Comparison of ENCODE assay signal across 19 cellular contexts in the genomic region with DNA sequence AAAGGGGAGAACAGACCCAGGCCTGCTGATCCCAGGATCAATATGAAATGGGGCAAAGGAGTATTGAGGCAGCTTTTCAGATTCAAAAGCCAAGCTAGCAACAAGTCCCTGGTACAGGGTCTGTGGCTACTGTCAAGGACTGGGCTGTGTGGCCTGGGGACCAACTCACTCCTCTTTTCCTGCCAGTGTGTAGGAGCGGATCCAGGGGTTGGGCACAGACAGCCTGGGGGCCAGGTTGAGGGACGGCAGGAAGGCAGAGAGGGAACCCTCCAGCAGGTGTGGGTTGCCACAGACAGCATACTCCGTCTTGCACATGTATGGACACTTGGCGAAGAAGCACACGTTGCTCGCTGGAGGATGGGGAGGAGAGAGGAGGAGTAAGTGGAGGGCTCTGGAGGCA. TPM values are rescaled to one million over a fixed set of nuclear protein-coding genes. Genes with fewer than 3 reads are reported as not detected.
DNase-seq lines count a peak whose midpoint lies in the region; ATAC-seq, FAIRE-seq and TF ChIP-seq lines count a peak whose summit lies in the region.
"Had no signal": no experiment of that assay in that cellular context is flagged by ENCODE, and none has a peak within 500 bp of the region (broad histone marks: within the 10 kb centered on the region; RNA-seq: fewer than 3 reads in every experiment).

No MANE protein-coding gene starts in this region.

- no peak overlapping the region for H2BK12ac ChIP-seq in neuronal stem cell (ENCODE audit: low read length)

- H3K9me3 ChIP-seq in HepG2 (ENCODE audit: low read length) (no peaks in the 10 kb centered on the region), right lobe of liver (no peaks in the 10 kb centered on the region), neuronal stem cell (replicated peaks in 1 of 2; ENCODE audit: control insufficient read depth in 2 of 2, insufficient read depth in 1 of 2, low read depth in 1 of 2, low read length in 2 of 2) (no peaks in the 10 kb centered on the region)

- no peak overlapping the region for H4K91ac ChIP-seq in neuronal stem cell (ENCODE audit: low read depth, low read length, poor library complexity)

- H3K4me2 ChIP-seq in HepG2 (ENCODE audit: low read depth, low read length) (no peak overlapping the region), neuronal stem cell (ENCODE audit: insufficient read depth, low read length, poor library complexity, severe bottlenecking) (no peak overlapping the region)
- H3K4me2 ChIP-seq: GM23338 had no signal

- H3K27me3 ChIP-seq in HepG2 (ENCODE audit: control insufficient read depth in 1 of 2, insufficient read depth in 2 of 2, low read length in 2 of 2), result no peaks in the 10 kb centered on the region
- no peaks in the 10 kb centered on the region for H3K27me3 ChIP-seq in right lobe of liver
- H3K27me3 ChIP-seq in neuronal stem cell (ENCODE audit: control insufficient read depth in 3 of 3, insufficient read depth in 3 of 3, low read depth in 1 of 3, low read length in 3 of 3), result no peaks in the 10 kb centered on the region

- TF ChIP-seq EP300 in HepG2 (IDR thresholded peaks at IDR 0.05; ENCODE audit: low read depth in 2 of 2, low read length in 2 of 2), result no peak
- TF ChIP-seq EP300 in HepG2 (CRISPR knock-in tag; IDR thresholded peaks at IDR 0.05; ENCODE audit: borderline replicate concordance), result no peak

- no peak overlapping the region for H3K4me3 Mint-ChIP-seq in activated naive CD8-positive, alpha-beta T cell treated with anti-CD3 and anti-CD28 coated beads, Interleukin-2, amount 10 ng/mL, durations not matched to agents 7 days and 5 days
- H3K4me3 Mint-ChIP-seq: GM23338 had no signal

- peak in 1 of 2 experiments; percentile 41; a peak in 1 of 4 replicates for TF ChIP-seq POLR2A in HepG2 (IDR thresholded peaks at IDR 0.05; ENCODE audit: insufficient read depth in 1 of 2, low read depth in 2 of 2, low read length in 2 of 2)
- TF ChIP-seq POLR2A in right lobe of liver (IDR thresholded peaks at IDR 0.05), result no peak

- TF ChIP-seq CTCF in HepG2 (CRISPR knock-in tag; IDR thresholded peaks at IDR 0.05) (no peak), right lobe of liver (IDR thresholded peaks at IDR 0.05) (no peak)

- no peak overlapping the region for H3K9ac ChIP-seq in HepG2 (ENCODE audit: insufficient read depth, low read depth, low read length)
- H3K9ac ChIP-seq in neuronal stem cell (ENCODE audit: low read depth, low read length, poor library complexity), result no peak overlapping the region

- H3K79me1 ChIP-seq in neuronal stem cell (ENCODE audit: low read depth, low read length), result no peaks in the 10 kb centered on the region

- peak overlapping the region; percentile 16 for H3K23ac ChIP-seq in neuronal stem cell (ENCODE audit: low read depth, low read length, poor library complexity)

- in situ Hi-C loops in HepG2 (cut with HindIII; ENCODE audit: extremely low pct_ligation_motif_present, low pct_unique_long_range_greater_than_20kb), result loop anchor here (5.0 kb wide), 1 partner anchor 55 kb away; no protein-coding TSS in a partner anchor

- no TSS peak for BruUV-seq in HepG2 (replicated peaks; lab: Mats Ljungman, UMichigan)

- H4K20me1 ChIP-seq in HepG2 (ENCODE audit: insufficient read depth, low read length), result no peaks in the 10 kb centered on the region

- CTCF ChIA-PET in HepG2 (lab: Yijun Ruan, JAX; ENCODE audit: low intra/inter-chr PET ratio, low total read pairs), result no interaction called here

- TF ChIP-seq RAD21 in HepG2 (CRISPR knock-in tag; IDR thresholded peaks at IDR 0.05), result no peak

- H3K27me3 Mint-ChIP-seq in activated naive CD8-positive, alpha-beta T cell treated with anti-CD3 and anti-CD28 coated beads, Interleukin-2, amount 10 ng/mL, durations not matched to agents 7 days and 5 days, result no peaks in the 10 kb centered on the region

- peak; percentile 17 for ATAC-seq in HepG2
- ATAC-seq in right lobe of liver, result no peak
- no peak for ATAC-seq in activated naive CD8-positive, alpha-beta T cell treated with anti-CD3 and anti-CD28 coated beads, Interleukin-2, amount 10 ng/mL, durations not matched to agents 7 days and 5 days (ENCODE audit: low read depth)
- ATAC-seq: GM23338, HCT116 had no signal

- no peak overlapping the region for H3K4ac ChIP-seq in neuronal stem cell (ENCODE audit: low read length)

- H3K79me2 ChIP-seq in HepG2 (ENCODE audit: insufficient read depth, low read length), result no peaks in the 10 kb centered on the region

- H3K4me3 ChIP-seq in HepG2 (replicated peaks in 1 of 3; ENCODE audit: insufficient read depth in 1 of 3, low read depth in 2 of 3, low read length in 3 of 3), result no peak overlapping the region
- H3K4me3 ChIP-seq in right lobe of liver, result no peak overlapping the region
- H3K4me3 ChIP-seq in neuronal stem cell (ENCODE audit: low read length in 2 of 2), result no peak overlapping the region
- H3K4me3 ChIP-seq: GM23338 had no signal

- no peak for FAIRE-seq in HepG2 (lab: Jason Lieb, UNC)
- FAIRE-seq: GM12892, RCC 7860 had no signal

- H2BK5ac ChIP-seq in neuronal stem cell (ENCODE audit: low read length), result no peak overlapping the region

- H2AK5ac ChIP-seq in neuronal stem cell (ENCODE audit: low read depth, low read length), result no peak overlapping the region

- H3K36me3 ChIP-seq in HepG2 (replicated peaks in 1 of 2; ENCODE audit: control insufficient read depth in 1 of 2, insufficient read depth in 2 of 2, low read length in 2 of 2) (peaks cover 18 to 23% of the 10 kb centered on the region in 2 experiments), right lobe of liver (peaks cover 0 to 58% (median 27%) of the 10 kb centered on the region in 4 donors), neuronal stem cell (replicated peaks in 1 of 2; ENCODE audit: control insufficient read depth in 2 of 2, insufficient read depth in 2 of 2, low read length in 2 of 2) (peaks cover 11 to 37% of the 10 kb centered on the region in 2 donors)

- peaks cover 5% of the 10 kb centered on the region for H3K4me1 Mint-ChIP-seq in activated naive CD8-positive, alpha-beta T cell treated with anti-CD3 and anti-CD28 coated beads, Interleukin-2, amount 10 ng/mL, durations not matched to agents 7 days and 5 days
- H3K4me1 Mint-ChIP-seq: GM23338 had no signal

- no peaks in the 10 kb centered on the region for H3K9me3 Mint-ChIP-seq in activated naive CD8-positive, alpha-beta T cell treated with anti-CD3 and anti-CD28 coated beads, Interleukin-2, amount 10 ng/mL, durations not matched to agents 7 days and 5 days
- H3K9me3 Mint-ChIP-seq: GM23338 had no signal

- WGBS in HepG2 (ENCODE audit: low lambda C conversion rate), result 97% methylated on average over 6 of the region's 6 CpGs
- WGBS in right lobe of liver (ENCODE audit: insufficient coverage, low coverage, low lambda C conversion rate, missing lambda C conversion rate), result 89% methylated on average over 4 of the region's 6 CpGs
- WGBS in neuronal stem cell (ENCODE audit: extremely low coverage in 2 of 2, insufficient read length in 2 of 2, insufficient replicate concordance in 1 of 2), 2 donors, result no CpG with 5 or more reads among the region's 6 CpGs

- no peak for DNase-seq in HepG2 (ENCODE audit: low spot score)
- DNase-seq in right lobe of liver, result no peak
- DNase-seq in activated naive CD8-positive, alpha-beta T cell treated with anti-CD3 and anti-CD28 coated beads, Interleukin-2, amount 10 ng/mL, durations not matched to agents 7 days and 5 days, result no peak
- no peak for DNase-seq in neuronal stem cell (ENCODE audit: low spot score)
- DNase-seq in DMS53 treated with DMSO at 0.1 percent for 48 hours (lab: John Stamatoyannopoulos, UW; ENCODE audit: unreplicated experiment), result no peak
- no peak for DNase-seq in NCI-H2227 (lab: John Stamatoyannopoulos, UW; ENCODE audit: unreplicated experiment)
- DNase-seq in NCI-H1092 (lab: John Stamatoyannopoulos, UW), result no peak
- DNase-seq: DMS 273 treated with DMSO at 0.1 percent for 48 hours, KBM-7, NCI-H1436, NCI-H2029, NCI-H2171, NCI-H82, SHP77 treated with DMSO at 0.1 percent for 48 hours had no signal

- peak overlapping the region; percentile 30 for H3K27ac Mint-ChIP-seq in activated naive CD8-positive, alpha-beta T cell treated with anti-CD3 and anti-CD28 coated beads, Interleukin-2, amount 10 ng/mL, durations not matched to agents 7 days and 5 days
- H3K27ac Mint-ChIP-seq: GM23338 had no signal

- intact Hi-C loops in HepG2 (cut with micrococcal nuclease; ENCODE audit: unreplicated experiment), result no loop called here
- intact Hi-C loops in right lobe of liver (cut with DNase I), result no loop called here

- no peak overlapping the region for H2BK120ac ChIP-seq in neuronal stem cell (ENCODE audit: low read depth, low read length)

- H3K27ac ChIP-seq in HepG2 (ENCODE audit: extremely low read length, insufficient read depth, low read length) (no peak overlapping the region), right lobe of liver (no peak overlapping the region), neuronal stem cell (replicated peaks; ENCODE audit: low read length) (no peak overlapping the region)
- H3K27ac ChIP-seq: C4-2B had no signal

- peaks cover 5% of the 10 kb centered on the region for H3K36me3 Mint-ChIP-seq in activated naive CD8-positive, alpha-beta T cell treated with anti-CD3 and anti-CD28 coated beads, Interleukin-2, amount 10 ng/mL, durations not matched to agents 7 days and 5 days

- no peak overlapping the region for H4K8ac ChIP-seq in neuronal stem cell (ENCODE audit: low read depth, low read length)

- POLR2A ChIA-PET in HepG2 (lab: Yijun Ruan, JAX), result no interaction called here
- POLR2A ChIA-PET in activated naive CD8-positive, alpha-beta T cell treated with anti-CD3 and anti-CD28 coated beads, Interleukin-2, amount 10 ng/mL, durations not matched to agents 7 days and 5 days (lab: Charles Lee), result interaction anchor here (0.7 kb wide), 1 partner anchor 550 kb away, joined by 3 read pairs; no protein-coding TSS in a partner anchor

- no peak overlapping the region for H2BK15ac ChIP-seq in neuronal stem cell (ENCODE audit: low read length)

- no peaks in the 10 kb centered on the region for H3K4me1 ChIP-seq in HepG2 (ENCODE audit: insufficient read depth, low read length)
- peaks cover 0 to 17% (median 4%) of the 10 kb centered on the region in 4 donors for H3K4me1 ChIP-seq in right lobe of liver
- H3K4me1 ChIP-seq in neuronal stem cell (ENCODE audit: control insufficient read depth in 2 of 2, insufficient read depth in 1 of 2, low read depth in 1 of 2, low read length in 2 of 2), result no peaks in the 10 kb centered on the region

- no peak overlapping the region for H3K14ac ChIP-seq in neuronal stem cell (ENCODE audit: low read length)

- H2AFZ ChIP-seq in HepG2 (ENCODE audit: low read length) (no peak overlapping the region), neuronal stem cell (ENCODE audit: low read length) (no peak overlapping the region)
- H2AFZ ChIP-seq: GM23338 had no signal

- no peak overlapping the region for H3K18ac ChIP-seq in neuronal stem cell (ENCODE audit: low read length)

RNA-seq across cellular contexts. Expression of gene PRKAR1A, which starts 29.6 kb away (rescaled TPM):
- total RNA-seq in HepG2 (2016; rRNA removed; fragmentation: Illumina TruSeq; extraction: Trizol) (266 and 335 TPM in 2 replicates), right lobe of liver (100 to 1,000 TPM; 109 to 172 (median 136) TPM)
- total RNA-seq in HepG2 (2016; cell fraction: cytosol; rRNA removed; fragmentation: Illumina TruSeq; extraction: Trizol; ENCODE audit: low read depth), result 24.5 and 25.0 TPM in 2 replicates
- total RNA-seq in HepG2 (2016; cell fraction: insoluble cytoplasmic fraction; rRNA removed; fragmentation: Illumina TruSeq; extraction: Trizol), result 274 and 331 TPM in 2 replicates
- 50.4 and 51.0 TPM in 2 replicates for total RNA-seq in HepG2 (2016; cell fraction: membrane; rRNA removed; fragmentation: Illumina TruSeq; extraction: Trizol)
- 144 and 151 TPM in 2 replicates for total RNA-seq in HepG2 (2016; cell fraction: nucleus; rRNA removed; fragmentation: Illumina TruSeq; extraction: Trizol)
- polyA plus RNA-seq in HepG2 (2011; rRNA removed), result 250 and 265 TPM in 2 replicates
- 227 and 241 TPM in 2 replicates for polyA plus RNA-seq in HepG2 (2011; cell fraction: cytosol; rRNA removed)
- 192 and 209 TPM in 2 replicates for polyA plus RNA-seq in HepG2 (2011; cell fraction: nucleus; rRNA removed)
- 200 and 223 TPM in 2 replicates for polyA plus RNA-seq in HepG2 (2012)
- 19.1 and 23.5 TPM in 2 replicates for polyA plus RNA-seq in HepG2 (2016; cell fraction: cytosol; fragmentation: Illumina TruSeq; extraction: Trizol; ENCODE audit: low read depth)
- polyA plus RNA-seq in HepG2 (2016; cell fraction: insoluble cytoplasmic fraction; fragmentation: Illumina TruSeq; extraction: Trizol; ENCODE audit: low read depth), result 302 and 333 TPM in 2 replicates
- 32.1 and 33.4 TPM in 2 replicates for polyA plus RNA-seq in HepG2 (2016; cell fraction: membrane; fragmentation: Illumina TruSeq; extraction: Trizol; ENCODE audit: low read depth)
- 152 and 173 TPM in 2 replicates for polyA plus RNA-seq in HepG2 (2016; cell fraction: nucleus; fragmentation: Illumina TruSeq; extraction: Trizol; ENCODE audit: insufficient read depth, low read depth)
- 250 and 886 TPM in 2 replicates for polyA minus RNA-seq in HepG2 (2011; rRNA and poly(A)+ RNA removed; ENCODE audit: low replicate concordance)
- polyA minus RNA-seq in HepG2 (2011; cell fraction: cytosol; rRNA and poly(A)+ RNA removed), result 449 and 493 TPM in 2 replicates
- polyA minus RNA-seq in HepG2 (2011; cell fraction: nucleus; rRNA and poly(A)+ RNA removed), result 609 and 625 TPM in 2 replicates
- total RNA-seq in activated naive CD8-positive, alpha-beta T cell treated with anti-CD3 and anti-CD28 coated beads, Interleukin-2, amount 10 ng/mL, durations not matched to agents 7 days and 5 days, result 100 to 1,000 TPM; 208 to 226 TPM
- 90.5 TPM for polyA plus RNA-seq in neuronal stem cell (2013, experiment 1 of 2)
- 93.4 TPM for polyA plus RNA-seq in neuronal stem cell (2013, experiment 2 of 2)

RNA-seq across cellular contexts. Expression of gene FAM20A, which starts 59.4 kb away (rescaled TPM):
- total RNA-seq in HepG2 (2016; rRNA removed; fragmentation: Illumina TruSeq; extraction: Trizol) (5.0 and 9.3 TPM in 2 replicates), right lobe of liver (10 to 100 TPM; 28.2 to 86.0 (median 45.0) TPM)
- total RNA-seq in HepG2 (2016; cell fraction: cytosol; rRNA removed; fragmentation: Illumina TruSeq; extraction: Trizol; ENCODE audit: low read depth), result 4.7 and 5.8 TPM in 2 replicates
- 5.3 and 8.6 TPM in 2 replicates for total RNA-seq in HepG2 (2016; cell fraction: insoluble cytoplasmic fraction; rRNA removed; fragmentation: Illumina TruSeq; extraction: Trizol)
- total RNA-seq in HepG2 (2016; cell fraction: membrane; rRNA removed; fragmentation: Illumina TruSeq; extraction: Trizol), result 7.1 and 8.8 TPM in 2 replicates
- 13.0 and 14.7 TPM in 2 replicates for total RNA-seq in HepG2 (2016; cell fraction: nucleus; rRNA removed; fragmentation: Illumina TruSeq; extraction: Trizol)
- 20.7 and 39.3 TPM in 2 replicates for polyA plus RNA-seq in HepG2 (2011; rRNA removed)
- polyA plus RNA-seq in HepG2 (2011; cell fraction: cytosol; rRNA removed), result 9.9 and 13.9 TPM in 2 replicates
- 83.2 and 124 TPM in 2 replicates for polyA plus RNA-seq in HepG2 (2011; cell fraction: nucleus; rRNA removed)
- polyA plus RNA-seq in HepG2 (2012), result 26.8 and 56.7 TPM in 2 replicates
- polyA plus RNA-seq in HepG2 (2016; cell fraction: cytosol; fragmentation: Illumina TruSeq; extraction: Trizol; ENCODE audit: low read depth), result 6.1 and 7.0 TPM in 2 replicates
- 7.0 and 9.7 TPM in 2 replicates for polyA plus RNA-seq in HepG2 (2016; cell fraction: insoluble cytoplasmic fraction; fragmentation: Illumina TruSeq; extraction: Trizol; ENCODE audit: low read depth)
- 8.2 and 9.0 TPM in 2 replicates for polyA plus RNA-seq in HepG2 (2016; cell fraction: membrane; fragmentation: Illumina TruSeq; extraction: Trizol; ENCODE audit: low read depth)
- polyA plus RNA-seq in HepG2 (2016; cell fraction: nucleus; fragmentation: Illumina TruSeq; extraction: Trizol; ENCODE audit: insufficient read depth, low read depth), result 32.0 and 32.1 TPM in 2 replicates
- 13.8 TPM in 1 of 2 replicates, not detected in the other for polyA minus RNA-seq in HepG2 (2011; rRNA and poly(A)+ RNA removed; ENCODE audit: low replicate concordance)
- 5.8 and 15.1 TPM in 2 replicates for polyA minus RNA-seq in HepG2 (2011; cell fraction: cytosol; rRNA and poly(A)+ RNA removed)
- polyA minus RNA-seq in HepG2 (2011; cell fraction: nucleus; rRNA and poly(A)+ RNA removed), result 26.8 and 40.7 TPM in 2 replicates
- total RNA-seq in activated naive CD8-positive, alpha-beta T cell treated with anti-CD3 and anti-CD28 coated beads, Interleukin-2, amount 10 ng/mL, durations not matched to agents 7 days and 5 days, result not detected
- 0.06 TPM for polyA plus RNA-seq in neuronal stem cell (2013, experiment 1 of 2)
- polyA plus RNA-seq in neuronal stem cell (2013, experiment 2 of 2), result 0.17 TPM

Comparison
In these comparisons a context has a peak if more than half of its experiments do, and no peak if none do; other contexts are left out.
1. RNA of gene FAM20A, which starts 59.4 kb away (total RNA-seq): 28.2 to 86.0 TPM in right lobe of liver and 4.7 to 14.7 TPM in HepG2; not detected in activated naive CD8-positive, alpha-beta T cell treated with anti-CD3 and anti-CD28 coated beads, Interleukin-2, amount 10 ng/mL, durations not matched to agents 7 days and 5 days; every median in the first group is over 4 times any median in the second.